ENCODE assay signal across 13 cellular contexts in genomic region chr11:1485504-1485885, GRCh38. TPM values are rescaled to one million over a fixed set of nuclear protein-coding genes. Genes with fewer than 3 reads are reported as not detected.
A peak's percentile ranks its signal among the peaks of the same experiment; 100 is the strongest.
DNase-seq lines count a peak whose midpoint lies in the region; ATAC-seq, FAIRE-seq and TF ChIP-seq lines count a peak whose summit lies in the region.
"Had no signal": no experiment of that assay in that cellular context is flagged by ENCODE, and none has a peak within 500 bp of the region (broad histone marks: within the 10 kb centered on the region; RNA-seq: fewer than 3 reads in every experiment).

No MANE protein-coding gene starts in this region.

- ATAC-seq in natural killer cell (no peak), heart right ventricle (no peak), psoas muscle (no peak), GM21526 (IDR thresholded peaks at IDR 0.05; ENCODE audit: low FRiP score, unreplicated experiment) (no peak)
- no peak for ATAC-seq in natural killer cell treated with Interleukin-12 subunit alpha and Interleukin-12 subunit beta and Interleukin-15 and Interleukin-18, amount 100 ng/mL, for 72 hours
- ATAC-seq: activated CD4-positive, alpha-beta T cell treated with anti-CD3 and anti-CD28 coated beads for 36 hours had no signal

- no peaks in the 10 kb centered on the region for H3K9me3 Mint-ChIP-seq in natural killer cell
- no peaks in the 10 kb centered on the region for H3K9me3 Mint-ChIP-seq in natural killer cell treated with Interleukin-12 subunit alpha and Interleukin-12 subunit beta and Interleukin-15 and Interleukin-18, amount 100 ng/mL, for 72 hours

- H3K36me3 Mint-ChIP-seq in natural killer cell = no peaks in the 10 kb centered on the region
- no peaks in the 10 kb centered on the region for H3K36me3 Mint-ChIP-seq in natural killer cell treated with Interleukin-12 subunit alpha and Interleukin-12 subunit beta and Interleukin-15 and Interleukin-18, amount 100 ng/mL, for 72 hours

- FAIRE-seq in RCC 7860 (lab: Jason Lieb, UNC) = no peak
- FAIRE-seq: astrocyte had no signal

- H3K27me3 ChIP-seq in heart right ventricle (no peaks in the 10 kb centered on the region), psoas muscle (ENCODE audit: insufficient read depth in 3 of 3, low read length in 2 of 3) (no peaks in the 10 kb centered on the region)

- H3K4me3 ChIP-seq in heart right ventricle = peak overlapping the region in 6 of 10 donors; percentile 8 to 43 (median 33)
- peak overlapping the region; percentile 39 for H3K4me3 ChIP-seq in psoas muscle

- H3K9me3 ChIP-seq in heart right ventricle = no peaks in the 10 kb centered on the region
- no peaks in the 10 kb centered on the region for H3K9me3 ChIP-seq in psoas muscle

- H3K4me1 ChIP-seq in heart right ventricle = peaks cover 53 to 93% (median 75%) of the 10 kb centered on the region in 9 donors
- peaks cover 77% of the 10 kb centered on the region for H3K4me1 ChIP-seq in psoas muscle

- peak overlapping the region in 6 of 10 donors; percentile 15 to 37 (median 31) for H3K27ac ChIP-seq in heart right ventricle
- peak overlapping the region; percentile 53 for H3K27ac ChIP-seq in psoas muscle

- H3K4me3 Mint-ChIP-seq in natural killer cell = peak overlapping the region; percentile 25
- H3K4me3 Mint-ChIP-seq in natural killer cell treated with Interleukin-12 subunit alpha and Interleukin-12 subunit beta and Interleukin-15 and Interleukin-18, amount 100 ng/mL, for 72 hours = no peak overlapping the region
- H3K4me3 Mint-ChIP-seq: activated CD4-positive, alpha-beta T cell treated with anti-CD3 and anti-CD28 coated beads for 36 hours had no signal

- WGBS in heart right ventricle, 2 donors = 68 to 71% methylated on average over 17 of the region's 17 CpGs
- WGBS in psoas muscle, 3 donors = 67 to 78% (median 71%) methylated on average over 15 to 17 of the region's 17 CpGs

- no peak for TF ChIP-seq CTCF in natural killer cell (IDR thresholded peaks at IDR 0.05)
- TF ChIP-seq CTCF in heart right ventricle (IDR thresholded peaks at IDR 0.05) = no peak
- TF ChIP-seq CTCF in psoas muscle (IDR thresholded peaks at IDR 0.05) = no peak

- H3K4me1 Mint-ChIP-seq in natural killer cell = peaks cover 12 to 63% of the 10 kb centered on the region in 2 donors
- H3K4me1 Mint-ChIP-seq in natural killer cell treated with Interleukin-12 subunit alpha and Interleukin-12 subunit beta and Interleukin-15 and Interleukin-18, amount 100 ng/mL, for 72 hours (ENCODE audit: low read depth in 2 of 2) = peaks cover 19 to 21% of the 10 kb centered on the region in 2 donors

- DNase-seq in natural killer cell = no peak
- DNase-seq in natural killer cell treated with Interleukin-12 subunit alpha and Interleukin-12 subunit beta and Interleukin-15 and Interleukin-18, amount 100 ng/mL, for 72 hours (ENCODE audit: low spot score) = no peak
- DNase-seq in heart right ventricle = peak in 1 of 2 donors; percentile 10
- peak; percentile 10 to 48 for DNase-seq in psoas muscle
- no peak for DNase-seq in NCI-H1930 (lab: John Stamatoyannopoulos, UW)
- no peak for DNase-seq in AG08395 (ENCODE audit: low spot score)
- no peak for DNase-seq in RCC 7860 (ENCODE audit: low spot score)
- DNase-seq: activated T-cell treated with anti-CD3 and anti-CD28 coated beads, Interleukin-2, amount 50 U/mL, for 1 hour; NCI-H187 treated with DMSO at 0.1 percent for 48 hours; stimulated activated CD4-positive, alpha-beta T cell treated with anti-CD3 and anti-CD28 coated beads, Interleukin-2, amount 100 ng/mL, for 48 hours had no signal

- intact Hi-C loops in natural killer cell (cut with micrococcal nuclease) (no loop called here), heart right ventricle (cut with DNase I) (no loop called here), psoas muscle (cut with DNase I) (no loop called here)

- H3K27me3 Mint-ChIP-seq in natural killer cell (ENCODE audit: low read depth in 2 of 2) = no peaks in the 10 kb centered on the region
- H3K27me3 Mint-ChIP-seq in natural killer cell treated with Interleukin-12 subunit alpha and Interleukin-12 subunit beta and Interleukin-15 and Interleukin-18, amount 100 ng/mL, for 72 hours = no peaks in the 10 kb centered on the region
- H3K27me3 Mint-ChIP-seq: activated CD4-positive, alpha-beta T cell treated with anti-CD3 and anti-CD28 coated beads for 36 hours had no signal

- H3K27ac Mint-ChIP-seq in natural killer cell = peak overlapping the region; percentile 3 to 86
- peak overlapping the region in 1 of 2 donors; percentile 32 for H3K27ac Mint-ChIP-seq in natural killer cell treated with Interleukin-12 subunit alpha and Interleukin-12 subunit beta and Interleukin-15 and Interleukin-18, amount 100 ng/mL, for 72 hours
- H3K27ac Mint-ChIP-seq: activated CD4-positive, alpha-beta T cell treated with anti-CD3 and anti-CD28 coated beads for 36 hours had no signal

- H3K36me3 ChIP-seq in heart right ventricle (peaks cover 0 to 12% (median under 1%) of the 10 kb centered on the region in 9 donors), psoas muscle (ENCODE audit: insufficient read depth in 1 of 2, low read depth in 1 of 2) (peaks cover 0 to 5% of the 10 kb centered on the region in 2 donors)

RNA-seq across cellular contexts. Expression of gene MOB2, which starts 1.1 kb away (rescaled TPM):
- 10 to 100 TPM; 61.9 to 79.6 (median 78.5) TPM for total RNA-seq in natural killer cell
- total RNA-seq in natural killer cell treated with Interleukin-12 subunit alpha and Interleukin-12 subunit beta and Interleukin-15 and Interleukin-18, amount 100 ng/mL, for 72 hours = 10 to 100 TPM; 40.0 to 42.7 TPM
- total RNA-seq in heart right ventricle = 10 to 100 TPM; 36.8 to 59.1 (median 45.2) TPM
- 10 to 100 TPM; 25.2 to 57.9 TPM for polyA plus RNA-seq in heart right ventricle
- 10 to 100 TPM; 44.5 to 58.7 (median 52.4) TPM for total RNA-seq in psoas muscle
- polyA plus RNA-seq in psoas muscle = 10 to 100 TPM; 52.6 to 75.1 (median 74.2) TPM

Comparison
In these comparisons a context has a peak if more than half of its experiments do, and no peak if none do; other contexts are left out.
1. DNase-seq: peak in psoas muscle (2 of 2); none in natural killer cell (single experiment), natural killer cell treated with Interleukin-12 subunit alpha and Interleukin-12 subunit beta and Interleukin-15 and Interleukin-18, amount 100 ng/mL, for 72 hours (single experiment), NCI-H1930 (0 of 2), AG08395 (single experiment) and RCC 7860 (single experiment).